1 cellular context compared by ENCODE assay signal in genomic region chr14:49893309-49894213, GRCh38.
A peak's percentile ranks its signal among the peaks of the same experiment; 100 is the strongest.
TF ChIP-seq lines count a peak whose summit lies in the region.

No MANE protein-coding gene starts in this region.

TF ChIP-seq in HepG2, 621 proteins besides CTCF, POLR2A, EP300 and RAD21 (continued from another document and continues in another):
- TF ChIP-seq ZNF350 (CRISPR knock-in tag; IDR thresholded peaks at IDR 0.05; ENCODE audit: borderline replicate concordance, low read depth): no peak
- TF ChIP-seq ATF1 (CRISPR knock-in tag; IDR thresholded peaks at IDR 0.05): no peak
- TF ChIP-seq ZBTB42 (CRISPR knock-in tag; IDR thresholded peaks at IDR 0.05): no peak
- no peak for TF ChIP-seq ARID3A (IDR thresholded peaks at IDR 0.05; ENCODE audit: low read depth, low read length)
- TF ChIP-seq, protein P1, sequence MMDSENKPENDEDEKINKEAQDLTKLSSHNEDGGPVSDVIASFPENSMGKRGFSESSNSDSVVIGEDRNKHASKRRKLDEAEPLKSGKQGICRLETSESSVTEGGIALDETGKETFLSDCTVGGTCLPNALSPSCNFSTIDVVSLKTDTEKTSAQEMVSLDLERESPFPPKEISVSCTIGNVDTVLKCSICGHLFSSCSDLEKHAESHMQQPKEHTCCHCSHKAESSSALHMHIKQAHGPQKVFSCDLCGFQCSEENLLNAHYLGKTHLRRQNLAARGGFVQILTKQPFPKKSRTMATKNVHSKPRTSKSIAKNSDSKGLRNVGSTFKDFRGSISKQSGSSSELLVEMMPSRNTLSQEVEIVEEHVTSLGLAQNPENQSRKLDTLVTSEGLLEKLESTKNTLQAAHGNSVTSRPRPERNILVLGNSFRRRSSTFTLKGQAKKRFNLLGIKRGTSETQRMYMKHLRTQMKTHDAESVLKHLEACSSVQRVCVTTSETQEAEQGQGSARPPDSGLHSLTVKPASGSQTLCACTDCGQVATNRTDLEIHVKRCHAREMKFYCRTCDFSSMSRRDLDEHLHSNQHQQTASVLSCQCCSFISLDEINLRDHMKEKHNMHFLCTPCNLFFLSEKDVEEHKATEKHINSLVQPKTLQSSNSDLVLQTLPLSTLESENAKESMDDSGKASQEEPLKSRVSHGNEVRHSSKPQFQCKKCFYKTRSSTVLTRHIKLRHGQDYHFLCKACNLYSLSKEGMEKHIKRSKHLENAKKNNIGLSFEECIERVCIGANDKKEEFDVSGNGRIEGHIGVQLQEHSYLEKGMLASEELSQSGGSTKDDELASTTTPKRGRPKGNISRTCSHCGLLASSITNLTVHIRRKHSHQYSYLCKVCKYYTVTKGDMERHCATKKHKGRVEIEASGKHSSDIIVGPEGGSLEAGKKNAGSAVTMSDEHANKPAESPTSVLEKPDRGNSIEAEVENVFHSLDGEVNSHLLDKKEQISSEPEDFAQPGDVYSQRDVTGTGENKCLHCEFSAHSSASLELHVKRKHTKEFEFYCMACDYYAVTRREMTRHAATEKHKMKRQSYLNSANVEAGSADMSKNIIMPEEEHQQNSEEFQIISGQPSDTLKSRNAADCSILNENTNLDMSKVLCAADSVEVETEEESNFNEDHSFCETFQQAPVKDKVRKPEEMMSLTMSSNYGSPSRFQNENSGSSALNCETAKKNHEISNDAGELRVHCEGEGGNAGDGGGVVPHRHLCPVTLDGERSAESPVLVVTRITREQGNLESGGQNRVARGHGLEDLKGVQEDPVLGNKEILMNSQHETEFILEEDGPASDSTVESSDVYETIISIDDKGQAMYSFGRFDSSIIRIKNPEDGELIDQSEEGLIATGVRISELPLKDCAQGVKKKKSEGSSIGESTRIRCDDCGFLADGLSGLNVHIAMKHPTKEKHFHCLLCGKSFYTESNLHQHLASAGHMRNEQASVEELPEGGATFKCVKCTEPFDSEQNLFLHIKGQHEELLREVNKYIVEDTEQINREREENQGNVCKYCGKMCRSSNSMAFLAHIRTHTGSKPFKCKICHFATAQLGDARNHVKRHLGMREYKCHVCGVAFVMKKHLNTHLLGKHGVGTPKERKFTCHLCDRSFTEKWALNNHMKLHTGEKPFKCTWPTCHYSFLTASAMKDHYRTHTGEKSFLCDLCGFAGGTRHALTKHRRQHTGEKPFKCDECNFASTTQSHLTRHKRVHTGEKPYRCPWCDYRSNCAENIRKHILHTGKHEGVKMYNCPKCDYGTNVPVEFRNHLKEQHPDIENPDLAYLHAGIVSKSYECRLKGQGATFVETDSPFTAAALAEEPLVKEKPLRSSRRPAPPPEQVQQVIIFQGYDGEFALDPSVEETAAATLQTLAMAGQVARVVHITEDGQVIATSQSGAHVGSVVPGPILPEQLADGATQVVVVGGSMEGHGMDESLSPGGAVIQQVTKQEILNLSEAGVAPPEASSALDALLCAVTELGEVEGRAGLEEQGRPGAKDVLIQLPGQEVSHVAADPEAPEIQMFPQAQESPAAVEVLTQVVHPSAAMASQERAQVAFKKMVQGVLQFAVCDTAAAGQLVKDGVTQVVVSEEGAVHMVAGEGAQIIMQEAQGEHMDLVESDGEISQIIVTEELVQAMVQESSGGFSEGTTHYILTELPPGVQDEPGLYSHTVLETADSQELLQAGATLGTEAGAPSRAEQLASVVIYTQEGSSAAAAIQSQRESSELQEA (CRISPR knock-in tag; IDR thresholded peaks at IDR 0.05; ENCODE audit: not compliant biosample characterization): no peak
- no peak for TF ChIP-seq ZSCAN22 (CRISPR knock-in tag; IDR thresholded peaks at IDR 0.05)
- no peak for TF ChIP-seq SOX5 (CRISPR knock-in tag; IDR thresholded peaks at IDR 0.05; ENCODE audit: borderline replicate concordance)
- no peak for TF ChIP-seq ZFP1 (CRISPR knock-in tag; IDR thresholded peaks at IDR 0.05)
- no peak for TF ChIP-seq ZNF251 (CRISPR knock-in tag; IDR thresholded peaks at IDR 0.05)
- no peak for TF ChIP-seq STAG1 (CRISPR knock-in tag; IDR thresholded peaks at IDR 0.05)
- TF ChIP-seq BORCS8-MEF2B (CRISPR knock-in tag; IDR thresholded peaks at IDR 0.05): no peak; the same call in 1 of the 2 replicates
- TF ChIP-seq TBX2 (CRISPR knock-in tag; IDR thresholded peaks at IDR 0.05; ENCODE audit: borderline replicate concordance): no peak
- TF ChIP-seq ZNF160 (CRISPR knock-in tag; IDR thresholded peaks at IDR 0.05): no peak; the same call in 1 of the 2 replicates
- TF ChIP-seq CCAR2 (optimal IDR thresholded peaks at IDR 0.05; ENCODE audit: low read depth, low read length): no peak
- TF ChIP-seq, protein P2, sequence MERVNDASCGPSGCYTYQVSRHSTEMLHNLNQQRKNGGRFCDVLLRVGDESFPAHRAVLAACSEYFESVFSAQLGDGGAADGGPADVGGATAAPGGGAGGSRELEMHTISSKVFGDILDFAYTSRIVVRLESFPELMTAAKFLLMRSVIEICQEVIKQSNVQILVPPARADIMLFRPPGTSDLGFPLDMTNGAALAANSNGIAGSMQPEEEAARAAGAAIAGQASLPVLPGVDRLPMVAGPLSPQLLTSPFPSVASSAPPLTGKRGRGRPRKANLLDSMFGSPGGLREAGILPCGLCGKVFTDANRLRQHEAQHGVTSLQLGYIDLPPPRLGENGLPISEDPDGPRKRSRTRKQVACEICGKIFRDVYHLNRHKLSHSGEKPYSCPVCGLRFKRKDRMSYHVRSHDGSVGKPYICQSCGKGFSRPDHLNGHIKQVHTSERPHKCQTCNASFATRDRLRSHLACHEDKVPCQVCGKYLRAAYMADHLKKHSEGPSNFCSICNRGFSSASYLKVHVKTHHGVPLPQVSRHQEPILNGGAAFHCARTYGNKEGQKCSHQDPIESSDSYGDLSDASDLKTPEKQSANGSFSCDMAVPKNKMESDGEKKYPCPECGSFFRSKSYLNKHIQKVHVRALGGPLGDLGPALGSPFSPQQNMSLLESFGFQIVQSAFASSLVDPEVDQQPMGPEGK (CRISPR knock-in tag; IDR thresholded peaks at IDR 0.05): no peak
- 0 out of 2 replicates have a peak, but pooled peaks have one; percentile 3 for TF ChIP-seq SRY (CRISPR knock-in tag; IDR thresholded peaks at IDR 0.05)
- TF ChIP-seq MEIS2 (CRISPR knock-in tag; IDR thresholded peaks at IDR 0.05): peak; percentile 10; the same call in 1 of the 2 replicates
- TF ChIP-seq, protein P3, sequence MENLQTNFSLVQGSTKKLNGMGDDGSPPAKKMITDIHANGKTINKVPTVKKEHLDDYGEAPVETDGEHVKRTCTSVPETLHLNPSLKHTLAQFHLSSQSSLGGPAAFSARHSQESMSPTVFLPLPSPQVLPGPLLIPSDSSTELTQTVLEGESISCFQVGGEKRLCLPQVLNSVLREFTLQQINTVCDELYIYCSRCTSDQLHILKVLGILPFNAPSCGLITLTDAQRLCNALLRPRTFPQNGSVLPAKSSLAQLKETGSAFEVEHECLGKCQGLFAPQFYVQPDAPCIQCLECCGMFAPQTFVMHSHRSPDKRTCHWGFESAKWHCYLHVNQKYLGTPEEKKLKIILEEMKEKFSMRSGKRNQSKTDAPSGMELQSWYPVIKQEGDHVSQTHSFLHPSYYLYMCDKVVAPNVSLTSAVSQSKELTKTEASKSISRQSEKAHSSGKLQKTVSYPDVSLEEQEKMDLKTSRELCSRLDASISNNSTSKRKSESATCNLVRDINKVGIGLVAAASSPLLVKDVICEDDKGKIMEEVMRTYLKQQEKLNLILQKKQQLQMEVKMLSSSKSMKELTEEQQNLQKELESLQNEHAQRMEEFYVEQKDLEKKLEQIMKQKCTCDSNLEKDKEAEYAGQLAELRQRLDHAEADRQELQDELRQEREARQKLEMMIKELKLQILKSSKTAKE (CRISPR knock-in tag; IDR thresholded peaks at IDR 0.05; ENCODE audit: borderline replicate concordance): 0 out of 2 replicates have a peak, but pooled peaks have one; percentile 7
- no peak for TF ChIP-seq NAIF1 (CRISPR knock-in tag; IDR thresholded peaks at IDR 0.05; ENCODE audit: borderline replicate concordance)
- no peak for TF ChIP-seq KAT2B (IDR thresholded peaks at IDR 0.05; ENCODE audit: borderline replicate concordance, low read depth, low read length)
- TF ChIP-seq YEATS4 (CRISPR knock-in tag; IDR thresholded peaks at IDR 0.05; ENCODE audit: borderline replicate concordance): no peak
- TF ChIP-seq, protein P4, sequence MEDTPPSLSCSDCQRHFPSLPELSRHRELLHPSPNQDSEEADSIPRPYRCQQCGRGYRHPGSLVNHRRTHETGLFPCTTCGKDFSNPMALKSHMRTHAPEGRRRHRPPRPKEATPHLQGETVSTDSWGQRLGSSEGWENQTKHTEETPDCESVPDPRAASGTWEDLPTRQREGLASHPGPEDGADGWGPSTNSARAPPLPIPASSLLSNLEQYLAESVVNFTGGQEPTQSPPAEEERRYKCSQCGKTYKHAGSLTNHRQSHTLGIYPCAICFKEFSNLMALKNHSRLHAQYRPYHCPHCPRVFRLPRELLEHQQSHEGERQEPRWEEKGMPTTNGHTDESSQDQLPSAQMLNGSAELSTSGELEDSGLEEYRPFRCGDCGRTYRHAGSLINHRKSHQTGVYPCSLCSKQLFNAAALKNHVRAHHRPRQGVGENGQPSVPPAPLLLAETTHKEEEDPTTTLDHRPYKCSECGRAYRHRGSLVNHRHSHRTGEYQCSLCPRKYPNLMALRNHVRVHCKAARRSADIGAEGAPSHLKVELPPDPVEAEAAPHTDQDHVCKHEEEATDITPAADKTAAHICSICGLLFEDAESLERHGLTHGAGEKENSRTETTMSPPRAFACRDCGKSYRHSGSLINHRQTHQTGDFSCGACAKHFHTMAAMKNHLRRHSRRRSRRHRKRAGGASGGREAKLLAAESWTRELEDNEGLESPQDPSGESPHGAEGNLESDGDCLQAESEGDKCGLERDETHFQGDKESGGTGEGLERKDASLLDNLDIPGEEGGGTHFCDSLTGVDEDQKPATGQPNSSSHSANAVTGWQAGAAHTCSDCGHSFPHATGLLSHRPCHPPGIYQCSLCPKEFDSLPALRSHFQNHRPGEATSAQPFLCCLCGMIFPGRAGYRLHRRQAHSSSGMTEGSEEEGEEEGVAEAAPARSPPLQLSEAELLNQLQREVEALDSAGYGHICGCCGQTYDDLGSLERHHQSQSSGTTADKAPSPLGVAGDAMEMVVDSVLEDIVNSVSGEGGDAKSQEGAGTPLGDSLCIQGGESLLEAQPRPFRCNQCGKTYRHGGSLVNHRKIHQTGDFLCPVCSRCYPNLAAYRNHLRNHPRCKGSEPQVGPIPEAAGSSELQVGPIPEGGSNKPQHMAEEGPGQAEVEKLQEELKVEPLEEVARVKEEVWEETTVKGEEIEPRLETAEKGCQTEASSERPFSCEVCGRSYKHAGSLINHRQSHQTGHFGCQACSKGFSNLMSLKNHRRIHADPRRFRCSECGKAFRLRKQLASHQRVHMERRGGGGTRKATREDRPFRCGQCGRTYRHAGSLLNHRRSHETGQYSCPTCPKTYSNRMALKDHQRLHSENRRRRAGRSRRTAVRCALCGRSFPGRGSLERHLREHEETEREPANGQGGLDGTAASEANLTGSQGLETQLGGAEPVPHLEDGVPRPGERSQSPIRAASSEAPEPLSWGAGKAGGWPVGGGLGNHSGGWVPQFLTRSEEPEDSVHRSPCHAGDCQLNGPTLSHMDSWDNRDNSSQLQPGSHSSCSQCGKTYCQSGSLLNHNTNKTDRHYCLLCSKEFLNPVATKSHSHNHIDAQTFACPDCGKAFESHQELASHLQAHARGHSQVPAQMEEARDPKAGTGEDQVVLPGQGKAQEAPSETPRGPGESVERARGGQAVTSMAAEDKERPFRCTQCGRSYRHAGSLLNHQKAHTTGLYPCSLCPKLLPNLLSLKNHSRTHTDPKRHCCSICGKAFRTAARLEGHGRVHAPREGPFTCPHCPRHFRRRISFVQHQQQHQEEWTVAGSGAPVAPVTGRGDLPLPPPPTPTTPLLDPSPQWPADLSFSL (CRISPR knock-in tag; IDR thresholded peaks at IDR 0.05): no peak
- no peak for TF ChIP-seq ZFAT (CRISPR knock-in tag; conservative IDR thresholded peaks at IDR 0.05)
- TF ChIP-seq RBFOX2 (IDR thresholded peaks at IDR 0.05; ENCODE audit: low read depth, low read length): peak; percentile 91
- TF ChIP-seq ZNF446 (CRISPR knock-in tag; IDR thresholded peaks at IDR 0.05): peak; percentile 84; the same call in 1 of the 2 replicates
- no peak for TF ChIP-seq ZNF644 (CRISPR knock-in tag; IDR thresholded peaks at IDR 0.05; ENCODE audit: low read depth)
- TF ChIP-seq MTA1 (CRISPR knock-in tag; IDR thresholded peaks at IDR 0.05; ENCODE audit: borderline replicate concordance): no peak
- no peak for TF ChIP-seq TAF1 (CRISPR knock-in tag; IDR thresholded peaks at IDR 0.05)
- no peak for TF ChIP-seq ZNF776 (CRISPR knock-in tag; IDR thresholded peaks at IDR 0.05)
- no peak for TF ChIP-seq NFATC3 (CRISPR knock-in tag; IDR thresholded peaks at IDR 0.05)
- TF ChIP-seq MYNN (CRISPR knock-in tag; IDR thresholded peaks at IDR 0.05; ENCODE audit: low read depth): no peak
- peak; percentile 76; the same call in 1 of the 2 replicates for TF ChIP-seq ZNF441 (CRISPR knock-in tag; IDR thresholded peaks at IDR 0.05; ENCODE audit: borderline replicate concordance)
- TF ChIP-seq ZNF614 (CRISPR knock-in tag; IDR thresholded peaks at IDR 0.05; ENCODE audit: borderline replicate concordance): no peak
- no peak for TF ChIP-seq ZBED4 (CRISPR knock-in tag; IDR thresholded peaks at IDR 0.05; ENCODE audit: borderline replicate concordance)
